Comparison of ENCODE assay signal across 28 cellular contexts in the genomic region with DNA sequence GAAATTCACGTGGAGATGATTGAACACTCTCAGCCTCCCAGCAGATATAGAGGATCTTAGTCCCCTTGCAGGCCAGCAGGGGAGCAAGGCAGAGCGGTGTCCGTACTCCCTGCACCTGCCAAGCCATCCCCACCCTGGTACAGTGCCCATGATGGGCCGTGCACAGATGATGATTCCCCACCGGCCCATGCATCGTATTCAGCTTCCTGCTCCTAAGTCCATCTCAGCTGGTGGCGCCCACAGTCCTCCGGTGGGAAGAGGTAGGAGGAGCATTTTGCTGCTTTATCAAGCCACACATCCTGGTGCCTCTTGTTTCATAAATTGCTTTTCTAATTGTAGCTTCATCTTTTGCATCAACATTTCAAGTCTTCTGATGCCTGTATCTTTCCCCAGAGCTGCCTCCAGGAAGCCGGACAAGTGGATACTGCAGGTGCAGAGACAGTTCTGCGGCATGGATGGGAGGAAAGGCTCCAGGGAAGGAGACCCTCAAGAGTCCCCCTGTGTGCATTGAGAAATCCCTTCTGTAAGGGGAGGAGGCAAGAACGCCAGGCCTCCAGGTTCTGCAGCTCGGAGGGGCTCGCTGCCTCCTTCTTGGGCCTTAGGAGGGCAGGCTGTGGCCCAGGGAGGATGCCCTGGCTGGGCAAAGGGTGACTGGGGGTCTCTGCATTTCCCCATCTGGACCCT. TPM values are rescaled to one million over a fixed set of nuclear protein-coding genes. Genes with fewer than 3 reads are reported as not detected.
DNase-seq lines count a peak whose midpoint lies in the region; ATAC-seq, FAIRE-seq and TF ChIP-seq lines count a peak whose summit lies in the region.
"Had no signal": no experiment of that assay in that cellular context is flagged by ENCODE, and none has a peak within 500 bp of the region (broad histone marks: within the 10 kb centered on the region; RNA-seq: fewer than 3 reads in every experiment).

No MANE protein-coding gene starts in this region.

- H3K4me1 ChIP-seq in cardiac muscle cell (ENCODE audit: low read depth), result peaks cover 17% of the 10 kb centered on the region
- H3K4me1 ChIP-seq in small intestine (ENCODE audit: control insufficient read depth in 2 of 2, insufficient read depth in 1 of 2, low read depth in 1 of 2, low read length in 1 of 2), result no peaks in the 10 kb centered on the region
- H3K4me1 ChIP-seq: BE2C, Peyer's patch had no signal

- H3K9me3 ChIP-seq in cardiac muscle cell (ENCODE audit: low read depth) (no peaks in the 10 kb centered on the region), MG63 (no peaks in the 10 kb centered on the region), small intestine (ENCODE audit: control insufficient read depth, low read depth) (no peaks in the 10 kb centered on the region)
- H3K9me3 ChIP-seq: BE2C, Peyer's patch had no signal

- H3K27ac Mint-ChIP-seq in type B pancreatic cell, result no peak overlapping the region

- 82 to 88% (median 82%) methylated on average over 13 of the region's 13 CpGs for WGBS in small intestine, 3 donors

- DNase-seq in cardiac muscle cell (ENCODE audit: low read depth in 1 of 2, low spot score in 1 of 2) (no peak), left cardiac atrium (no peak), GM13976 (ENCODE audit: low spot score) (peak; percentile 11), mesenteric fat pad (ENCODE audit: low spot score) (peak; percentile 59), type B pancreatic cell (ENCODE audit: extremely low spot score, unreplicated experiment) (peak; percentile 42), MG63 (no peak), small intestine (no peak), NCI-H1436 treated with DMSO at 0.1 percent for 48 hours (lab: John Stamatoyannopoulos, UW) (no peak)
- DNase-seq: BE2C; CD4-positive, CD25-positive, alpha-beta regulatory T cell; DMS53; GOT3; IMR-90; KG1; MM.1S; NCI-H1694; NCI-H2029 treated with DMSO at 0.1 percent for 48 hours; NCI-H2227 treated with DMSO at 0.1 percent for 48 hours; NCI-H526 treated with DMSO at 0.1 percent for 48 hours; OCI-M1; Peyer's patch; SIG-M5 had no signal

- ATAC-seq in left cardiac atrium, result no peak
- ATAC-seq: HCT116 had no signal

- no peaks in the 10 kb centered on the region for H3K36me3 ChIP-seq in cardiac muscle cell
- no peaks in the 10 kb centered on the region for H3K36me3 ChIP-seq in MG63
- no peaks in the 10 kb centered on the region for H3K36me3 ChIP-seq in small intestine (ENCODE audit: control insufficient read depth in 2 of 2, insufficient read depth in 2 of 2, low read length in 2 of 2)
- H3K36me3 ChIP-seq: BE2C, Peyer's patch had no signal

- FAIRE-seq in small intestine (lab: Jason Lieb, UNC), result no peak
- FAIRE-seq: D721Med had no signal

- intact Hi-C loops in left cardiac atrium (cut with DNase I), result no loop called here

- in situ Hi-C loops in GM13976 (cut with MboI; ENCODE audit: low sequenced_read_pairs, unreplicated experiment), result no loop called here

- H3K9me3 Mint-ChIP-seq in type B pancreatic cell, result no peaks in the 10 kb centered on the region
- H3K9me3 Mint-ChIP-seq: CD4-positive, CD25-positive, alpha-beta regulatory T cell had no signal

- H3K27me3 ChIP-seq in cardiac muscle cell (no peaks in the 10 kb centered on the region), MG63 (no peaks in the 10 kb centered on the region), small intestine (ENCODE audit: control insufficient read depth in 2 of 2, insufficient read depth in 2 of 2, low read length in 2 of 2) (no peaks in the 10 kb centered on the region)
- H3K27me3 ChIP-seq: BE2C, Peyer's patch had no signal

- H3K27ac ChIP-seq in cardiac muscle cell (peak overlapping the region; percentile 49), small intestine (ENCODE audit: low read depth in 1 of 2, low read length in 1 of 2) (no peak overlapping the region)
- H3K27ac ChIP-seq: Peyer's patch, SK-N-MC had no signal

- no peak overlapping the region for H3K4me3 ChIP-seq in cardiac muscle cell
- H3K4me3 ChIP-seq in MG63, result no peak overlapping the region
- H3K4me3 ChIP-seq in small intestine (ENCODE audit: low read depth in 1 of 2, low read length in 2 of 2), result no peak overlapping the region
- H3K4me3 ChIP-seq: Peyer's patch, SK-N-MC had no signal

- H3K4me1 Mint-ChIP-seq in type B pancreatic cell (ENCODE audit: unreplicated experiment), result no peaks in the 10 kb centered on the region
- H3K4me1 Mint-ChIP-seq: CD4-positive, CD25-positive, alpha-beta regulatory T cell had no signal

- TF ChIP-seq CTCF in cardiac muscle cell (IDR thresholded peaks at IDR 0.05; ENCODE audit: low read depth, low read length), result no peak
- no peak for TF ChIP-seq CTCF in GM13976 (IDR thresholded peaks at IDR 0.05; ENCODE audit: borderline replicate concordance, control extremely low read depth, extremely low read depth, insufficient read depth, missing control alignments)
- no peak for TF ChIP-seq CTCF in type B pancreatic cell (conservative IDR thresholded peaks at IDR 0.05)

- no peak overlapping the region for H3K4me3 Mint-ChIP-seq in type B pancreatic cell
- H3K4me3 Mint-ChIP-seq: CD4-positive, CD25-positive, alpha-beta regulatory T cell had no signal

- peaks cover 14% of the 10 kb centered on the region for H3K36me3 Mint-ChIP-seq in type B pancreatic cell
- H3K36me3 Mint-ChIP-seq: CD4-positive, CD25-positive, alpha-beta regulatory T cell had no signal

- no peaks in the 10 kb centered on the region for H3K27me3 Mint-ChIP-seq in type B pancreatic cell

RNA-seq across cellular contexts. Expression of gene F2RL3, which starts 55.3 kb away (rescaled TPM):
- total RNA-seq in cardiac muscle cell, result 0.33 and 0.67 TPM in 2 replicates
- polyA plus RNA-seq in cardiac muscle cell, result 1.0 and 1.4 TPM in 2 replicates
- 1 to 10 TPM; 2.3 TPM for total RNA-seq in left cardiac atrium
- total RNA-seq in mesenteric fat pad, result 33.9 TPM
- total RNA-seq in type B pancreatic cell (ENCODE audit: low replicate concordance), result not detected in 2 replicates
- not detected in 2 replicates for total RNA-seq in MG63 (2014; rRNA removed; shearing (Covaris generic); ENCODE audit: low replicate concordance)
- polyA plus RNA-seq in small intestine, result 10 to 100 TPM in 1 of 3 donors, 1 to 10 TPM in 1, under 1 TPM in 1; 0.45 to 13.4 (median 2.2) TPM
- total RNA-seq: A673, G401, IMR-90, NCI-H460 had no signal
- polyA plus RNA-seq: CD4-positive, CD25-positive, alpha-beta regulatory T cell had no signal

Comparison
In these comparisons a context has a peak if more than half of its experiments do, and no peak if none do; other contexts are left out.
1. DNase-seq: peak in GM13976 (single experiment), mesenteric fat pad (single experiment) and type B pancreatic cell (single experiment); none in cardiac muscle cell (0 of 2), left cardiac atrium (single experiment), MG63 (single experiment), small intestine (single experiment) and NCI-H1436 treated with DMSO at 0.1 percent for 48 hours (single experiment).
2. RNA of gene F2RL3, which starts 55.3 kb away (total RNA-seq): 33.9 TPM in mesenteric fat pad (single experiment); 2.3 TPM in left cardiac atrium, 0.33 to 0.67 TPM in cardiac muscle cell, not detected in type B pancreatic cell and not detected in MG63; every median in the first group is over 10 times any median in the second.